ENCODE assay signal across 10 cellular contexts in genomic region chr17:78550464-78550863, GRCh38. TPM values are rescaled to one million over a fixed set of nuclear protein-coding genes. Genes with fewer than 3 reads are reported as not detected.
"Had no signal": no experiment of that assay in that cellular context is flagged by ENCODE, and none has a peak within 500 bp of the region (broad histone marks: within the 10 kb centered on the region; RNA-seq: fewer than 3 reads in every experiment).

No MANE protein-coding gene starts in this region.

- ATAC-seq: HCT116, HepG2 had no signal

- H3K9me3 ChIP-seq: HAP-1 had no signal

- H3K4me1 Mint-ChIP-seq: IgD-negative memory B cell had no signal

- DNase-seq: GM23248, GOT3, H7, KBM-7 had no signal

- FAIRE-seq: HepG2 had no signal

- H3K27ac Mint-ChIP-seq: IgD-negative memory B cell had no signal

- H3K36me3 Mint-ChIP-seq: IgD-negative memory B cell had no signal

- H3K4me3 Mint-ChIP-seq: IgD-negative memory B cell had no signal

- H3K36me3 ChIP-seq: HAP-1 had no signal

- H3K4me1 ChIP-seq: HAP-1 had no signal

- H3K27ac ChIP-seq: GM23248, HL-60 had no signal

- H3K4me3 ChIP-seq: GM23248, HAP-1 had no signal

RNA-seq across cellular contexts. Expression of gene DNAH17, which starts 26.7 kb away (rescaled TPM):
- total RNA-seq: GM23248, HT1080 had no signal
